20 cellular contexts compared by ENCODE assay signal in genomic region chr1:204721378-204722041, GRCh38. TPM values are rescaled to one million over a fixed set of nuclear protein-coding genes. Genes with fewer than 3 reads are reported as not detected.
DNase-seq lines count a peak whose midpoint lies in the region; ATAC-seq and TF ChIP-seq lines count a peak whose summit lies in the region.
"Had no signal": no experiment of that assay in that cellular context is flagged by ENCODE, and none has a peak within 500 bp of the region (broad histone marks: within the 10 kb centered on the region; RNA-seq: fewer than 3 reads in every experiment).

No MANE protein-coding gene starts in this region.

- H3K36me3 ChIP-seq in WERI-Rb-1 (no peaks in the 10 kb centered on the region), neuron (ENCODE audit: insufficient read depth, low read length) (no peaks in the 10 kb centered on the region), psoas muscle (ENCODE audit: insufficient read depth in 1 of 2, low read depth in 1 of 2) (no peaks in the 10 kb centered on the region)
- H3K36me3 ChIP-seq: HAP-1, Peyer's patch, SJCRH30 had no signal

- no peak for TF ChIP-seq CTCF in WERI-Rb-1 (IDR thresholded peaks at IDR 0.05; ENCODE audit: low read depth, low read length)
- no peak for TF ChIP-seq CTCF in psoas muscle (IDR thresholded peaks at IDR 0.05)

- DNase-seq in WERI-Rb-1 (peak; percentile 61), iPS-NIHi7 (ENCODE audit: extremely low spot score) (peak; percentile 35), psoas muscle (no peak), HPDE6-E6E7 (ENCODE audit: extremely low spot score) (no peak), NOMO-1 (lab: John Stamatoyannopoulos, UW; ENCODE audit: unreplicated experiment in 2 of 2) (no peak)
- no peak for DNase-seq in stimulated activated CD4-positive, alpha-beta T cell treated with anti-CD3 and anti-CD28 coated beads, Interleukin-2, amount 100 ng/mL, for 48 hours
- DNase-seq: CD4-positive, CD25-positive, alpha-beta regulatory T cell; EL; Kasumi-1; NCI-H1417; NCI-H187 treated with DMSO at 0.1 percent for 48 hours; NCI-H748 treated with DMSO at 0.1 percent for 48 hours; NK-92 treated with Interleukin-12 subunit alpha and Interleukin-12 subunit beta, amount 100 ng/mL, for 24 hours; Peyer's patch; SJCRH30 had no signal

- H2AFZ ChIP-seq in neuron (ENCODE audit: low read depth, low read length) = peak overlapping the region; percentile 74

- no peaks in the 10 kb centered on the region for H3K9me3 ChIP-seq in WERI-Rb-1 (ENCODE audit: severe bottlenecking)
- no peaks in the 10 kb centered on the region for H3K9me3 ChIP-seq in neuron (ENCODE audit: low read length)
- H3K9me3 ChIP-seq in psoas muscle = no peaks in the 10 kb centered on the region
- H3K9me3 ChIP-seq: HAP-1, Peyer's patch had no signal

- no peak for ATAC-seq in psoas muscle

- H3K4me3 ChIP-seq in WERI-Rb-1 (ENCODE audit: low read depth, low read length) = no peak overlapping the region
- no peak overlapping the region for H3K4me3 ChIP-seq in neuron (ENCODE audit: low read length)
- no peak overlapping the region for H3K4me3 ChIP-seq in psoas muscle
- H3K4me3 ChIP-seq: HAP-1, Peyer's patch, SJCRH30 had no signal

- H3K27me3 ChIP-seq in WERI-Rb-1 (ENCODE audit: insufficient read depth, low read depth, severe bottlenecking) (no peaks in the 10 kb centered on the region), neuron (ENCODE audit: insufficient read depth, low read length) (no peaks in the 10 kb centered on the region), psoas muscle (ENCODE audit: insufficient read depth in 3 of 3, low read length in 2 of 3) (no peaks in the 10 kb centered on the region)
- H3K27me3 ChIP-seq: Peyer's patch, SJCRH30 had no signal

- intact Hi-C loops in psoas muscle (cut with DNase I) = loop anchor here in 1 of 2 donors (10.0 kb wide), 1 partner anchor 1933 kb away; no protein-coding TSS in a partner anchor

- WGBS in psoas muscle, 3 donors = 74 to 85% (median 74%) methylated on average over 9 of the region's 9 CpGs

- H3K27ac ChIP-seq in WERI-Rb-1 (peak overlapping the region; percentile 4), psoas muscle (no peak overlapping the region)
- H3K27ac ChIP-seq: Peyer's patch, SJCRH30 had no signal

- peaks cover 9% of the 10 kb centered on the region for H3K4me1 ChIP-seq in neuron (ENCODE audit: insufficient read depth, low read length)
- no peaks in the 10 kb centered on the region for H3K4me1 ChIP-seq in psoas muscle
- H3K4me1 ChIP-seq: HAP-1, Peyer's patch had no signal

RNA-seq across cellular contexts. Expression of gene LRRN2, which starts 36.0 kb away (rescaled TPM):
- total RNA-seq in psoas muscle = 1 to 10 TPM in 2 of 4 donors, under 1 TPM in 2; 0.93 to 2.2 (median 1.0) TPM
- under 1 TPM; 0.71 to 0.94 (median 0.81) TPM for polyA plus RNA-seq in psoas muscle
- total RNA-seq: CD4-positive, CD25-positive, alpha-beta regulatory T cell; MCF 10A; OCI-LY7; SJCRH30 had no signal
- polyA plus RNA-seq: BJ had no signal

Comparison
In these comparisons a context has a peak if more than half of its experiments do, and no peak if none do; other contexts are left out.
1. DNase-seq: peak in WERI-Rb-1 (single experiment) and iPS-NIHi7 (single experiment); none in psoas muscle (0 of 2), HPDE6-E6E7 (single experiment), NOMO-1 (0 of 2) and stimulated activated CD4-positive, alpha-beta T cell treated with anti-CD3 and anti-CD28 coated beads, Interleukin-2, amount 100 ng/mL, for 48 hours (0 of 2).